In the genomic region with DNA sequence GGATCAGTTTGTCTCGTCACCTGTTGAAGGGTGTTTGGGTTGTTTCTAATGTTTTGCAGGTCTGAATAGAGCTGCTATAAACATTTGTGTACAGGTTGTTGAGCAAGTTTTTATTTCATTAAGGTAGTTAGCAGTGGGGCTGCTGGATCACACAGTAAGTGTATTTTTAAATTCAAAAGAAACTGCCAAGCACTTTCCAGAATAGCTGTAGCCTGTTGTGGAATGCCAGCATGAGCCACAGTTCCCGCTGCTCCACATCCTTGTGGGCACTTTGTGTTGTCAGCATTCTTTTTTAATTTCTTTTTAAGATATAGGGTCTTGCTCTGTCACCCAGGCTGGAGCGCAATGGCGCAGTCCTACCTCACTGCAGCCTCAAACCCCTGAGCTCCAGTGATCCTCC, we compare ENCODE assay signal across 19 cellular contexts. TPM values are rescaled to one million over a fixed set of nuclear protein-coding genes. Genes with fewer than 3 reads are reported as not detected.
"Had no signal": no experiment of that assay in that cellular context is flagged by ENCODE, and none has a peak within 500 bp of the region (broad histone marks: within the 10 kb centered on the region; RNA-seq: fewer than 3 reads in every experiment).

No MANE protein-coding gene starts in this region.

- H3K9me3 Mint-ChIP-seq: activated T-cell treated with anti-CD3 and anti-CD28 coated beads, Interleukin-2, amount 50 U/mL, for 4 hours had no signal

- H3K27me3 Mint-ChIP-seq: activated CD8-positive, alpha-beta memory T cell treated with anti-CD3 and anti-CD28 coated beads, Interleukin-2, amount 10 ng/mL, durations not matched to agents 7 days and 5 days had no signal

- H3K4me3 ChIP-seq: body of pancreas, coronary artery, esophagus squamous epithelium, lower lobe of right lung, pancreas, SK-N-MC, skin epidermis had no signal

- H3K9me3 ChIP-seq: body of pancreas, esophagus squamous epithelium, lower lobe of right lung, pancreas had no signal

- DNase-seq: activated CD4-positive, CD25-positive, alpha-beta regulatory T cell; activated CD8-positive, alpha-beta memory T cell treated with anti-CD3 and anti-CD28 coated beads, Interleukin-2, amount 10 ng/mL, durations not matched to agents 7 days and 5 days; activated effector memory CD4-positive, alpha-beta T cell treated with anti-CD3 and anti-CD28 coated beads, Interleukin-2, amount 50 U/mL, for 16 hours; activated T-cell treated with anti-CD3 and anti-CD28 coated beads, Interleukin-2, amount 50 U/mL, for 4 hours; body of pancreas; central memory CD4-positive, alpha-beta T cell; effector CD4-positive, alpha-beta T cell; esophagus squamous epithelium; lower lobe of right lung; pancreas; stimulated activated CD4-positive, alpha-beta T cell treated with anti-CD3 and anti-CD28 coated beads, Interleukin-15, amount 100 ng/mL, for 24 hours; stimulated activated CD4-positive, alpha-beta T cell treated with anti-CD3 and anti-CD28 coated beads, Interleukin-4, amount 100 ng/mL, for 1 hour; stimulated activated naive CD4-positive, alpha-beta T cell treated with Interleukin-2 at 50 U/mL for 16 hours; substantia nigra; trophoblast cell had no signal

- H3K4me1 ChIP-seq: body of pancreas, lower lobe of right lung, pancreas had no signal

- ATAC-seq: activated CD8-positive, alpha-beta memory T cell treated with anti-CD3 and anti-CD28 coated beads, Interleukin-2, amount 10 ng/mL, durations not matched to agents 7 days and 5 days; activated T-cell treated with anti-CD3 and anti-CD28 coated beads, Interleukin-2, amount 50 U/mL, for 4 hours; body of pancreas; lower lobe of right lung; pancreas had no signal

- H3K27ac Mint-ChIP-seq: activated CD8-positive, alpha-beta memory T cell treated with anti-CD3 and anti-CD28 coated beads, Interleukin-2, amount 10 ng/mL, durations not matched to agents 7 days and 5 days had no signal

- H3K27ac ChIP-seq: body of pancreas, coronary artery, esophagus squamous epithelium, lower lobe of right lung, pancreas, SK-N-MC had no signal

- H3K27me3 ChIP-seq: body of pancreas, esophagus squamous epithelium, pancreas had no signal

- H3K4me3 Mint-ChIP-seq: activated CD8-positive, alpha-beta memory T cell treated with anti-CD3 and anti-CD28 coated beads, Interleukin-2, amount 10 ng/mL, durations not matched to agents 7 days and 5 days; activated T-cell treated with anti-CD3 and anti-CD28 coated beads, Interleukin-2, amount 50 U/mL, for 4 hours had no signal

RNA-seq across cellular contexts. Expression of a gene that starts 15.0 kb away (rescaled TPM):
- total RNA-seq: body of pancreas had no signal

RNA-seq across cellular contexts. Expression of a gene that starts 22.1 kb away (rescaled TPM):
- total RNA-seq: esophagus squamous epithelium had no signal

RNA-seq across cellular contexts. Expression of a gene that starts 47.3 kb away (rescaled TPM):
- total RNA-seq: endothelial cell of umbilical vein had no signal
- polyA plus RNA-seq: endothelial cell of umbilical vein had no signal
